10 cellular contexts compared by ENCODE assay signal in the genomic region with DNA sequence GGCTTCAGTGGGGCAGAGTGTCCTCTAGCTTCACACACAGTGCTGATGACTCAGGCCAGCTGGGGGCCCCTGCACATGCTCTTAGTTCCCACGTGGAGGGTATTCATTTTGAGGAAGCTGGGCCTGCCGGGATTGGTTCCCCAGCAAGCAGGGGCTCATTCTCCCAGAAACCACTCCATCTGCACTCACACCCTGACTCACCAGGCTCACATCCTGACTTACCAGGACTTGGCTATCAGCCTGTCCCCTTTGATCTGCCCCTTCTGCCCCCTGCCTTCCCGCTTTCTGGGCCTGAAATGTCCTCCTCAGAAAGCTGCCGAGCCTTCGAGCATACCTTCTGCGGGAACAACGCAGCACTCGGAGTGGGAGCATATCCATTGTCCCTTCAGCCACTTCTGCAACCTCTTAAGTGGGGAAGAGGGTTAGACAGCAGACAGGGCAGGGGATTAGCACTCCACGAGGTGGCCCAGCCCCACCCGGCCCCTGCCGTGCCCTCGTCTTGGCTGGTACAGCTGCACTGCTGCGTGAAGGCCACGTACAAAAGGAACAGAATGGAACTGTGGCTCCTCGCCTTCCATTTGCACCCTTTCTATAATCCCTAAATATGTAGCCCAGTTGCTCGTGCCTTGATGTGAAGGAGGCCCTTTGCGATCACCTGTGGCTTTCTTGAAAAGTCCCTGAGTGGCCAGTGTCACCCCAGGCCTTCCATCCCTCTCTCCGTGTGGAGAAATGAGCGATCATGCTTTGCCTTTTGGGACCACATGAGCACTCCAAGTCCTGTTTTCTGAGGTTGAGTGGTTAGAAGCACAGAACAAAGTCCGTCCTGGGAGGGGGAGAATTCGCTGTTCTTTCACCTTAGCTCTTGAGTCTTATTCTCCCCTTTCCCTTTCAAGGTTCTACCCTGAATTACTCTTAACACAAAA. TPM values are rescaled to one million over a fixed set of nuclear protein-coding genes. Genes with fewer than 3 reads are reported as not detected.
A peak's percentile ranks its signal among the peaks of the same experiment; 100 is the strongest.
DNase-seq lines count a peak whose midpoint lies in the region; ATAC-seq and TF ChIP-seq lines count a peak whose summit lies in the region.
"Had no signal": no experiment of that assay in that cellular context is flagged by ENCODE, and none has a peak within 500 bp of the region (broad histone marks: within the 10 kb centered on the region; RNA-seq: fewer than 3 reads in every experiment).

No MANE protein-coding gene starts in this region.

- DNase-seq in Caco-2: no peak
- peak; percentile 68 to 83 for DNase-seq in NCI-H524 (lab: John Stamatoyannopoulos, UW)
- DNase-seq in neuronal stem cell (ENCODE audit: low spot score): no peak
- no peak for DNase-seq in NCI-H128 (lab: John Stamatoyannopoulos, UW; ENCODE audit: unreplicated experiment)
- DNase-seq in activated CD4-positive, alpha-beta T cell treated with anti-CD3 and anti-CD28 coated beads for 36 hours: no peak
- DNase-seq: GOT3, NCI-H1930 had no signal

- TF ChIP-seq CTCF in Caco-2 (IDR thresholded peaks at IDR 0.05; ENCODE audit: insufficient read depth in 1 of 2, low read depth in 1 of 2, low read length in 1 of 2, severe bottlenecking in 1 of 2, unreplicated experiment in 1 of 2): no peak

- H3K4me3 ChIP-seq in Caco-2 (ENCODE audit: low read depth, low read length) (no peak overlapping the region), neuronal stem cell (ENCODE audit: low read length in 2 of 2) (no peak overlapping the region)

- WGBS in neuronal stem cell (ENCODE audit: extremely low coverage in 2 of 2, insufficient read length in 2 of 2, insufficient replicate concordance in 1 of 2), 2 donors: no CpG with 5 or more reads among the region's 21 CpGs

- no peak overlapping the region for H3K23ac ChIP-seq in neuronal stem cell (ENCODE audit: low read depth, low read length, poor library complexity)

- no TSS peak for BruUV-seq in Caco-2 (replicated peaks; lab: Mats Ljungman, UMichigan)

- no peak overlapping the region for H3K27ac ChIP-seq in neuronal stem cell (replicated peaks; ENCODE audit: low read length)

- no peak overlapping the region for H4K91ac ChIP-seq in neuronal stem cell (ENCODE audit: low read depth, low read length, poor library complexity)

- peak overlapping the region; percentile 2 for H3K9ac ChIP-seq in neuronal stem cell (ENCODE audit: low read depth, low read length, poor library complexity)

- H2AFZ ChIP-seq in neuronal stem cell (ENCODE audit: low read length): no peak overlapping the region

- H2BK5ac ChIP-seq in neuronal stem cell (ENCODE audit: low read length): peak overlapping the region; percentile 54

- H3K4me1 ChIP-seq in Caco-2 (peaks cover 30% of the 10 kb centered on the region), neuronal stem cell (ENCODE audit: control insufficient read depth in 2 of 2, insufficient read depth in 1 of 2, low read depth in 1 of 2, low read length in 2 of 2) (peaks cover 14 to 16% of the 10 kb centered on the region in 2 donors)

- no peak overlapping the region for H3K4ac ChIP-seq in neuronal stem cell (ENCODE audit: low read length)

- no peaks in the 10 kb centered on the region for H3K9me3 Mint-ChIP-seq in Caco-2 (ENCODE audit: unreplicated experiment)
- H3K9me3 Mint-ChIP-seq in dendritic cell treated with granulocyte-macrophage colony-stimulating factor and Interleukin-4, amounts not matched to agents 40 ng/mL and 50 ng/mL, for 4 days: peaks cover 11% of the 10 kb centered on the region
- H3K9me3 Mint-ChIP-seq in activated CD4-positive, alpha-beta T cell treated with anti-CD3 and anti-CD28 coated beads for 36 hours (ENCODE audit: low read depth): peaks cover 3% of the 10 kb centered on the region

- H3K14ac ChIP-seq in neuronal stem cell (ENCODE audit: low read length): peak overlapping the region; percentile 39

- H3K9me3 ChIP-seq in Caco-2 (no peaks in the 10 kb centered on the region), neuronal stem cell (replicated peaks in 1 of 2; ENCODE audit: control insufficient read depth in 2 of 2, insufficient read depth in 1 of 2, low read depth in 1 of 2, low read length in 2 of 2) (no peaks in the 10 kb centered on the region)

- H3K4me2 ChIP-seq in neuronal stem cell (ENCODE audit: insufficient read depth, low read length, poor library complexity, severe bottlenecking): no peak overlapping the region

- H3K36me3 Mint-ChIP-seq in Caco-2 (ENCODE audit: insufficient read depth, unreplicated experiment): peaks cover 52% of the 10 kb centered on the region
- H3K36me3 Mint-ChIP-seq in dendritic cell treated with granulocyte-macrophage colony-stimulating factor and Interleukin-4, amounts not matched to agents 40 ng/mL and 50 ng/mL, for 4 days (ENCODE audit: low read depth): peaks cover 100% of the 10 kb centered on the region
- H3K36me3 Mint-ChIP-seq in activated CD4-positive, alpha-beta T cell treated with anti-CD3 and anti-CD28 coated beads for 36 hours (ENCODE audit: low read depth): peaks cover 33% of the 10 kb centered on the region

- intact Hi-C loops in Caco-2 (cut with micrococcal nuclease; ENCODE audit: unreplicated experiment): no loop called here
- intact Hi-C loops in dendritic cell treated with granulocyte-macrophage colony-stimulating factor and Interleukin-4, amounts not matched to agents 40 ng/mL and 50 ng/mL, for 4 days (cut with micrococcal nuclease): no loop called here
- intact Hi-C loops in activated CD4-positive, alpha-beta T cell treated with anti-CD3 and anti-CD28 coated beads for 36 hours (cut with DNase I, micrococcal nuclease): no loop called here

- no peak for ATAC-seq in HG02571 (IDR thresholded peaks at IDR 0.05; ENCODE audit: unreplicated experiment)
- ATAC-seq in GM21381 (IDR thresholded peaks at IDR 0.05; ENCODE audit: unreplicated experiment): no peak
- ATAC-seq in activated CD4-positive, alpha-beta T cell treated with anti-CD3 and anti-CD28 coated beads for 36 hours: no peak

- peaks cover 3% of the 10 kb centered on the region for H3K36me3 ChIP-seq in Caco-2 (ENCODE audit: control insufficient read depth, insufficient read depth, low read length)
- no peaks in the 10 kb centered on the region for H3K36me3 ChIP-seq in neuronal stem cell (replicated peaks in 1 of 2; ENCODE audit: control insufficient read depth in 2 of 2, insufficient read depth in 2 of 2, low read length in 2 of 2)

- no peak overlapping the region for H2BK120ac ChIP-seq in neuronal stem cell (ENCODE audit: low read depth, low read length)

- H2AK5ac ChIP-seq in neuronal stem cell (ENCODE audit: low read depth, low read length): peak overlapping the region; percentile 86

- CTCF ChIA-PET in Caco-2 (lab: Charles Lee): interaction anchor here (0.9 kb wide), 1 partner anchor 50 kb away, joined by 3 read pairs; no protein-coding TSS in a partner anchor
- CTCF ChIA-PET in activated CD4-positive, alpha-beta T cell treated with anti-CD3 and anti-CD28 coated beads for 36 hours (lab: Charles Lee): no interaction called here

- H3K4me1 Mint-ChIP-seq in Caco-2 (ENCODE audit: low read depth, unreplicated experiment): peaks cover 49% of the 10 kb centered on the region
- peaks cover 61% of the 10 kb centered on the region for H3K4me1 Mint-ChIP-seq in dendritic cell treated with granulocyte-macrophage colony-stimulating factor and Interleukin-4, amounts not matched to agents 40 ng/mL and 50 ng/mL, for 4 days (ENCODE audit: low read depth)
- peaks cover 7% of the 10 kb centered on the region for H3K4me1 Mint-ChIP-seq in activated CD4-positive, alpha-beta T cell treated with anti-CD3 and anti-CD28 coated beads for 36 hours

- H3K79me1 ChIP-seq in neuronal stem cell (ENCODE audit: low read depth, low read length): no peaks in the 10 kb centered on the region

- H2BK15ac ChIP-seq in neuronal stem cell (ENCODE audit: low read length): no peak overlapping the region

- no peak overlapping the region for H4K8ac ChIP-seq in neuronal stem cell (ENCODE audit: low read depth, low read length)

- POLR2A ChIA-PET in Caco-2 (lab: Charles Lee): interaction anchor here (2.4 to 2.8 kb wide), 2 partner anchors 17 to 26 kb away, joined by 37 to 42 read pairs; partner anchors contain the start of gene TPCN1
- POLR2A ChIA-PET in activated CD4-positive, alpha-beta T cell treated with anti-CD3 and anti-CD28 coated beads for 36 hours (lab: Charles Lee): no interaction called here

- H3K27me3 ChIP-seq in Caco-2 (replicated peaks; ENCODE audit: control insufficient read depth, insufficient read depth, low read length) (no peaks in the 10 kb centered on the region), neuronal stem cell (ENCODE audit: control insufficient read depth in 3 of 3, insufficient read depth in 3 of 3, low read depth in 1 of 3, low read length in 3 of 3) (no peaks in the 10 kb centered on the region)

- no peak overlapping the region for H3K4me3 Mint-ChIP-seq in Caco-2 (ENCODE audit: unreplicated experiment)
- H3K4me3 Mint-ChIP-seq in dendritic cell treated with granulocyte-macrophage colony-stimulating factor and Interleukin-4, amounts not matched to agents 40 ng/mL and 50 ng/mL, for 4 days: no peak overlapping the region
- H3K4me3 Mint-ChIP-seq in activated CD4-positive, alpha-beta T cell treated with anti-CD3 and anti-CD28 coated beads for 36 hours: no peak overlapping the region

- H3K27me3 Mint-ChIP-seq in Caco-2 (ENCODE audit: insufficient read depth, unreplicated experiment): no peaks in the 10 kb centered on the region
- no peaks in the 10 kb centered on the region for H3K27me3 Mint-ChIP-seq in dendritic cell treated with granulocyte-macrophage colony-stimulating factor and Interleukin-4, amounts not matched to agents 40 ng/mL and 50 ng/mL, for 4 days
- H3K27me3 Mint-ChIP-seq in activated CD4-positive, alpha-beta T cell treated with anti-CD3 and anti-CD28 coated beads for 36 hours: no peaks in the 10 kb centered on the region

- no peak overlapping the region for H2BK12ac ChIP-seq in neuronal stem cell (ENCODE audit: low read length)

- peak overlapping the region; percentile 99 for H3K27ac Mint-ChIP-seq in Caco-2 (ENCODE audit: unreplicated experiment)
- H3K27ac Mint-ChIP-seq in dendritic cell treated with granulocyte-macrophage colony-stimulating factor and Interleukin-4, amounts not matched to agents 40 ng/mL and 50 ng/mL, for 4 days: peak overlapping the region; percentile 76
- no peak overlapping the region for H3K27ac Mint-ChIP-seq in activated CD4-positive, alpha-beta T cell treated with anti-CD3 and anti-CD28 coated beads for 36 hours

- peak overlapping the region; percentile 63 for H3K18ac ChIP-seq in neuronal stem cell (ENCODE audit: low read length)

RNA-seq across cellular contexts. Expression of gene TPCN1, which starts 26.1 kb away (rescaled TPM):
- 54.4 and 55.9 TPM in 2 replicates for total RNA-seq in Caco-2 (2022)
- polyA plus RNA-seq in neuronal stem cell (2013, experiment 1 of 2): 11.5 TPM
- 10.7 TPM for polyA plus RNA-seq in neuronal stem cell (2013, experiment 2 of 2)
- 10 to 100 TPM; 35.5 to 37.0 TPM for total RNA-seq in activated CD4-positive, alpha-beta T cell treated with anti-CD3 and anti-CD28 coated beads for 36 hours

Comparison
In these comparisons a context has a peak if more than half of its experiments do, and no peak if none do; other contexts are left out.
1. DNase-seq: peak in NCI-H524 (2 of 2); none in Caco-2 (0 of 2), neuronal stem cell (single experiment), NCI-H128 (single experiment) and activated CD4-positive, alpha-beta T cell treated with anti-CD3 and anti-CD28 coated beads for 36 hours (single experiment).